ENCODE assay signal across 13 cellular contexts in the genomic region with DNA sequence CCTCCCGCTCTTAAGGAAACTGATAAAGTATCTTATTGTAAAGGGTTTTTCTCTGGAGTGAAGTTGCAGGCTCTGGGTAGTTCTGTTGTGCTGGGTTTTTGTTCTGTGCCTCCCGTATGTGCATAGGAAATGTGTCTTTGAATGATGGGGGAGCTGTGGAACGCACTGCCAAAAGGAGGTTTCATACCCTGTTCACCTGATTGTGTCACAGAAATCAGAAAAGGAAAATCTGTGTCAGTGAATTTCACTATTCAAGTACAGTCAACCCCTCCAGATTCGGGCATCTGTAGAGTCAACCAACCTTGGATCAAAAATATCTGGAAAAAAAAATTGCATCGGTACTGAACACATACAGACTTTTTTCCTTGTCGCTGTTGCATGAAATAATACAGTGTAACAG.
A peak's percentile ranks its signal among the peaks of the same experiment; 100 is the strongest.
DNase-seq lines count a peak whose midpoint lies in the region; ATAC-seq and TF ChIP-seq lines count a peak whose summit lies in the region.
"Had no signal": no experiment of that assay in that cellular context is flagged by ENCODE, and none has a peak within 500 bp of the region (broad histone marks: within the 10 kb centered on the region; RNA-seq: fewer than 3 reads in every experiment).

No MANE protein-coding gene starts in this region.

- DNase-seq in activated T-cell treated with anti-CD3 and anti-CD28 coated beads, Interleukin-2, amount 50 U/mL, for 24 hours: no peak
- no peak for DNase-seq in activated T-cell treated with anti-CD3 and anti-CD28 coated beads for 4 hours
- no peak for DNase-seq in WTC11 (ENCODE audit: low spot score)
- no peak for DNase-seq in stimulated activated effector memory CD8-positive, alpha-beta T cell treated with anti-CD3 and anti-CD28 coated beads, Interleukin-12 subunit alpha, Interleukin-12 subunit beta, amount 100 ng/mL, for 72 hours (ENCODE audit: low spot score in 2 of 2)
- DNase-seq: C1 segment of cervical spinal cord; Calu3; CD4-positive, alpha-beta T cell; DMS 273 treated with DMSO at 0.1 percent for 48 hours had no signal

- H3K27ac Mint-ChIP-seq in activated T-cell treated with anti-CD3 and anti-CD28 coated beads, Interleukin-2, amount 50 U/mL, for 24 hours: peak overlapping the region; percentile 76
- H3K27ac Mint-ChIP-seq in WTC11: peak overlapping the region; percentile 15; the same call in 1 of the 2 replicates
- H3K27ac Mint-ChIP-seq in activated naive CD8-positive, alpha-beta T cell: peak overlapping the region; percentile 7
- peak overlapping the region; percentile 38 for H3K27ac Mint-ChIP-seq in stimulated activated effector memory CD8-positive, alpha-beta T cell treated with anti-CD3 and anti-CD28 coated beads, Interleukin-12 subunit alpha, Interleukin-12 subunit beta, amount 100 ng/mL, for 72 hours
- H3K27ac Mint-ChIP-seq: B cell; CD4-positive, alpha-beta T cell; GM23338 had no signal

- no peak for TF ChIP-seq CTCF in WTC11 (IDR thresholded peaks at IDR 0.05)

- no peak overlapping the region for H3K4me3 Mint-ChIP-seq in activated T-cell treated with anti-CD3 and anti-CD28 coated beads, Interleukin-2, amount 50 U/mL, for 24 hours
- H3K4me3 Mint-ChIP-seq in WTC11: no peak overlapping the region
- no peak overlapping the region for H3K4me3 Mint-ChIP-seq in activated naive CD8-positive, alpha-beta T cell
- no peak overlapping the region for H3K4me3 Mint-ChIP-seq in stimulated activated effector memory CD8-positive, alpha-beta T cell treated with anti-CD3 and anti-CD28 coated beads, Interleukin-12 subunit alpha, Interleukin-12 subunit beta, amount 100 ng/mL, for 72 hours
- H3K4me3 Mint-ChIP-seq: B cell; CD4-positive, alpha-beta T cell; GM23338 had no signal

- CTCF ChIA-PET in WTC11 (lab: Charles Lee): no interaction called here

- no peaks in the 10 kb centered on the region for H3K9me3 Mint-ChIP-seq in activated T-cell treated with anti-CD3 and anti-CD28 coated beads, Interleukin-2, amount 50 U/mL, for 24 hours
- no peaks in the 10 kb centered on the region for H3K9me3 Mint-ChIP-seq in WTC11
- no peaks in the 10 kb centered on the region for H3K9me3 Mint-ChIP-seq in activated naive CD8-positive, alpha-beta T cell (ENCODE audit: low read depth)
- no peaks in the 10 kb centered on the region for H3K9me3 Mint-ChIP-seq in stimulated activated effector memory CD8-positive, alpha-beta T cell treated with anti-CD3 and anti-CD28 coated beads, Interleukin-12 subunit alpha, Interleukin-12 subunit beta, amount 100 ng/mL, for 72 hours
- H3K9me3 Mint-ChIP-seq: CD4-positive, alpha-beta T cell; GM23338 had no signal

- peaks cover 24% of the 10 kb centered on the region for H3K4me1 Mint-ChIP-seq in activated T-cell treated with anti-CD3 and anti-CD28 coated beads, Interleukin-2, amount 50 U/mL, for 24 hours (ENCODE audit: low read depth)
- peaks cover 27% of the 10 kb centered on the region for H3K4me1 Mint-ChIP-seq in WTC11
- H3K4me1 Mint-ChIP-seq in activated naive CD8-positive, alpha-beta T cell (ENCODE audit: low read depth): peaks cover 15% of the 10 kb centered on the region
- H3K4me1 Mint-ChIP-seq in stimulated activated effector memory CD8-positive, alpha-beta T cell treated with anti-CD3 and anti-CD28 coated beads, Interleukin-12 subunit alpha, Interleukin-12 subunit beta, amount 100 ng/mL, for 72 hours: peaks cover 8% of the 10 kb centered on the region

- no peaks in the 10 kb centered on the region for H3K27me3 Mint-ChIP-seq in activated T-cell treated with anti-CD3 and anti-CD28 coated beads, Interleukin-2, amount 50 U/mL, for 24 hours
- no peaks in the 10 kb centered on the region; the same call in 1 of the 2 replicates for H3K27me3 Mint-ChIP-seq in WTC11 (ENCODE audit: low read depth)
- H3K27me3 Mint-ChIP-seq in activated naive CD8-positive, alpha-beta T cell: no peaks in the 10 kb centered on the region
- H3K27me3 Mint-ChIP-seq: B cell; CD4-positive, alpha-beta T cell had no signal

- ATAC-seq in WTC11 (no peak), GM21576 (IDR thresholded peaks at IDR 0.05; ENCODE audit: unreplicated experiment) (no peak), GM19023 (IDR thresholded peaks at IDR 0.05; ENCODE audit: unreplicated experiment) (no peak)
- ATAC-seq in stimulated activated effector memory CD8-positive, alpha-beta T cell treated with anti-CD3 and anti-CD28 coated beads, Interleukin-12 subunit alpha, Interleukin-12 subunit beta, amount 100 ng/mL, for 72 hours: no peak
- ATAC-seq: GM23338 had no signal

- H3K36me3 Mint-ChIP-seq in activated T-cell treated with anti-CD3 and anti-CD28 coated beads, Interleukin-2, amount 50 U/mL, for 24 hours (ENCODE audit: low read depth): peaks cover 23% of the 10 kb centered on the region
- H3K36me3 Mint-ChIP-seq in WTC11: 0 out of 2 replicates have a peak, but pooled peaks cover 5% of the 10 kb centered on the region
- H3K36me3 Mint-ChIP-seq in activated naive CD8-positive, alpha-beta T cell: peaks cover 4% of the 10 kb centered on the region
- H3K36me3 Mint-ChIP-seq in stimulated activated effector memory CD8-positive, alpha-beta T cell treated with anti-CD3 and anti-CD28 coated beads, Interleukin-12 subunit alpha, Interleukin-12 subunit beta, amount 100 ng/mL, for 72 hours: peaks cover 16% of the 10 kb centered on the region

- POLR2A ChIA-PET in WTC11 (lab: Charles Lee): no interaction called here

TF ChIP-seq in WTC11, 78 proteins besides CTCF, POLR2A, EP300 and RAD21 (continues in another document):
- TF ChIP-seq PREB (CRISPR knock-in tag; IDR thresholded peaks at IDR 0.05; ENCODE audit: borderline replicate concordance) (no peak), E2F1 (CRISPR knock-in tag; IDR thresholded peaks at IDR 0.05) (no peak), ZNF423 (CRISPR knock-in tag; IDR thresholded peaks at IDR 0.05) (no peak), MYBL2 (CRISPR knock-in tag; IDR thresholded peaks at IDR 0.05) (no peak), ARID4B (CRISPR knock-in tag; IDR thresholded peaks at IDR 0.05; ENCODE audit: borderline replicate concordance) (no peak), MLX (CRISPR knock-in tag; IDR thresholded peaks at IDR 0.05) (no peak), SMAD3 (CRISPR knock-in tag; IDR thresholded peaks at IDR 0.05; ENCODE audit: borderline replicate concordance) (no peak)

Comparison
In these comparisons a context has a peak if more than half of its experiments do, and no peak if none do; other contexts are left out.
1. H3K27ac Mint-ChIP-seq: peak in every context shown above with its lines; median percentile 76 in activated T-cell treated with anti-CD3 and anti-CD28 coated beads, Interleukin-2, amount 50 U/mL, for 24 hours; 38 in stimulated activated effector memory CD8-positive, alpha-beta T cell treated with anti-CD3 and anti-CD28 coated beads, Interleukin-12 subunit alpha, Interleukin-12 subunit beta, amount 100 ng/mL, for 72 hours; 15 in WTC11; 7 in activated naive CD8-positive, alpha-beta T cell.